In genomic region chr10:109996766-109997171, GRCh38 we compare ENCODE assay signal across 12 cellular contexts. TPM values are rescaled to one million over a fixed set of nuclear protein-coding genes. Genes with fewer than 3 reads are reported as not detected.
DNase-seq lines count a peak whose midpoint lies in the region; ATAC-seq, FAIRE-seq and TF ChIP-seq lines count a peak whose summit lies in the region.
"Had no signal": no experiment of that assay in that cellular context is flagged by ENCODE, and none has a peak within 500 bp of the region (broad histone marks: within the 10 kb centered on the region; RNA-seq: fewer than 3 reads in every experiment).

No MANE protein-coding gene starts in this region.

- H3K9ac ChIP-seq in kidney (ENCODE audit: low read length in 2 of 2), result no peak overlapping the region

- ATAC-seq in GM21529 (IDR thresholded peaks at IDR 0.05; ENCODE audit: unreplicated experiment) (peak; percentile 36), HG03460 (IDR thresholded peaks at IDR 0.05; ENCODE audit: unreplicated experiment) (peak; percentile 25), aorta (ENCODE audit: low FRiP score) (no peak)
- ATAC-seq: T-cell had no signal

- no peak for DNase-seq in kidney
- DNase-seq in activated effector memory CD4-positive, alpha-beta T cell treated with anti-CD3 and anti-CD28 coated beads, Interleukin-2, amount 50 U/mL, for 16 hours, result no peak
- no peak for DNase-seq in activated CD4-positive, alpha-beta T cell treated with anti-CD3 and anti-CD28 coated beads, Interleukin-2, amount 50 U/mL, for 4 hours
- DNase-seq in aorta, result no peak
- no peak for DNase-seq in activated CD4-positive, alpha-beta T cell treated with anti-CD3 and anti-CD28 coated beads, Interleukin-2, amount 50 U/mL, for 1 hour
- DNase-seq: activated T-cell treated with anti-CD3 and anti-CD28 coated beads, Interleukin-2, amount 50 U/mL, for 48 hours; CD4-positive, alpha-beta T cell; NCI-H2171; T-cell had no signal

- no peaks in the 10 kb centered on the region for H3K79me2 ChIP-seq in DOHH2 (ENCODE audit: control insufficient read depth, low read length)

- H3K4me3 ChIP-seq in DOHH2 (ENCODE audit: low read length) (peak overlapping the region; percentile 49), kidney (ENCODE audit: low read length in 2 of 2) (peak overlapping the region in 1 of 2 donors; percentile 7), aorta (ENCODE audit: low read length in 2 of 2) (no peak overlapping the region)

- FAIRE-seq in kidney (lab: Jason Lieb, UNC), result no peak

- no peaks in the 10 kb centered on the region for H4K20me1 ChIP-seq in DOHH2 (ENCODE audit: control insufficient read depth, insufficient read depth, low read depth, low read length)

- peak overlapping the region; percentile 70 for H3K4me2 ChIP-seq in DOHH2 (ENCODE audit: low read length)

- 96% methylated on average over 3 of the region's 3 CpGs for WGBS in aorta, 2 donors

- intact Hi-C loops in kidney (cut with DNase I), result no loop called here
- intact Hi-C loops in aorta (cut with DNase I), result no loop called here

- H3K36me3 ChIP-seq in DOHH2 (ENCODE audit: control insufficient read depth, low read length), result no peaks in the 10 kb centered on the region
- H3K36me3 ChIP-seq in kidney (ENCODE audit: control insufficient read depth in 1 of 2, insufficient read depth in 2 of 2, low read length in 2 of 2), result no peaks in the 10 kb centered on the region
- H3K36me3 ChIP-seq in aorta (ENCODE audit: control insufficient read depth in 1 of 2, insufficient read depth in 2 of 2, low read length in 1 of 2), result no peaks in the 10 kb centered on the region

- H3K4me1 ChIP-seq in DOHH2 (ENCODE audit: control insufficient read depth, low read length), result peaks cover 38% of the 10 kb centered on the region
- peaks cover 9 to 25% of the 10 kb centered on the region in 2 donors for H3K4me1 ChIP-seq in kidney (ENCODE audit: control insufficient read depth in 1 of 2, insufficient read depth in 1 of 2, low read depth in 1 of 2, low read length in 2 of 2)
- H3K4me1 ChIP-seq in aorta (ENCODE audit: control insufficient read depth in 1 of 2, insufficient read depth in 2 of 2, low read length in 2 of 2), result peaks cover 0 to 8% of the 10 kb centered on the region in 2 donors

- TF ChIP-seq CTCF in DOHH2 (IDR thresholded peaks at IDR 0.05; ENCODE audit: low read depth, low read length, poor library complexity, severe bottlenecking), result no peak
- TF ChIP-seq CTCF in kidney (IDR thresholded peaks at IDR 0.05; ENCODE audit: borderline replicate concordance, extremely low read depth, insufficient read depth), result no peak

- H3K9me2 ChIP-seq in DOHH2 (replicated peaks; ENCODE audit: control insufficient read depth, low read length), result no peaks in the 10 kb centered on the region

- H3K27ac ChIP-seq in DOHH2 (ENCODE audit: low read depth, low read length) (peak overlapping the region; percentile 41), kidney (ENCODE audit: low read depth in 2 of 2, low read length in 2 of 2) (peak overlapping the region; percentile 18 to 74), aorta (ENCODE audit: low read depth in 1 of 2, low read length in 2 of 2) (no peak overlapping the region)

- H3F3A ChIP-seq in DOHH2 (ENCODE audit: control insufficient read depth, insufficient read depth), result no peaks in the 10 kb centered on the region

- H3K27me3 ChIP-seq in DOHH2 (ENCODE audit: control insufficient read depth, low read length) (no peaks in the 10 kb centered on the region), aorta (ENCODE audit: control insufficient read depth in 1 of 2, insufficient read depth in 2 of 2, low read length in 1 of 2) (no peaks in the 10 kb centered on the region)

- H3K9me3 ChIP-seq in DOHH2 (ENCODE audit: control insufficient read depth, insufficient read depth, low read length) (no peaks in the 10 kb centered on the region), kidney (ENCODE audit: control insufficient read depth in 1 of 2, low read length in 2 of 2) (no peaks in the 10 kb centered on the region), aorta (ENCODE audit: control insufficient read depth, low read length) (no peaks in the 10 kb centered on the region)

RNA-seq across cellular contexts. Expression of gene ADD3, which starts 11.0 kb away (rescaled TPM):
- total RNA-seq in kidney (79.2 TPM), aorta (100 to 1,000 TPM in 1 of 2 donors, 10 to 100 TPM in 1; 80.9 to 197 TPM)
- polyA plus RNA-seq in kidney (ENCODE audit: insufficient read depth, low read depth, low replicate concordance) (56.9 TPM), aorta (100 to 1,000 TPM in 1 of 2 donors, 10 to 100 TPM in 1; 41.1 to 132 TPM)

Comparison
In these comparisons a context has a peak if more than half of its experiments do, and no peak if none do; other contexts are left out.
1. H3K27ac ChIP-seq: peak in DOHH2 (single experiment) and kidney (2 of 2); none in aorta (0 of 2).